Comparison of ENCODE assay signal across 8 cellular contexts in the genomic region with DNA sequence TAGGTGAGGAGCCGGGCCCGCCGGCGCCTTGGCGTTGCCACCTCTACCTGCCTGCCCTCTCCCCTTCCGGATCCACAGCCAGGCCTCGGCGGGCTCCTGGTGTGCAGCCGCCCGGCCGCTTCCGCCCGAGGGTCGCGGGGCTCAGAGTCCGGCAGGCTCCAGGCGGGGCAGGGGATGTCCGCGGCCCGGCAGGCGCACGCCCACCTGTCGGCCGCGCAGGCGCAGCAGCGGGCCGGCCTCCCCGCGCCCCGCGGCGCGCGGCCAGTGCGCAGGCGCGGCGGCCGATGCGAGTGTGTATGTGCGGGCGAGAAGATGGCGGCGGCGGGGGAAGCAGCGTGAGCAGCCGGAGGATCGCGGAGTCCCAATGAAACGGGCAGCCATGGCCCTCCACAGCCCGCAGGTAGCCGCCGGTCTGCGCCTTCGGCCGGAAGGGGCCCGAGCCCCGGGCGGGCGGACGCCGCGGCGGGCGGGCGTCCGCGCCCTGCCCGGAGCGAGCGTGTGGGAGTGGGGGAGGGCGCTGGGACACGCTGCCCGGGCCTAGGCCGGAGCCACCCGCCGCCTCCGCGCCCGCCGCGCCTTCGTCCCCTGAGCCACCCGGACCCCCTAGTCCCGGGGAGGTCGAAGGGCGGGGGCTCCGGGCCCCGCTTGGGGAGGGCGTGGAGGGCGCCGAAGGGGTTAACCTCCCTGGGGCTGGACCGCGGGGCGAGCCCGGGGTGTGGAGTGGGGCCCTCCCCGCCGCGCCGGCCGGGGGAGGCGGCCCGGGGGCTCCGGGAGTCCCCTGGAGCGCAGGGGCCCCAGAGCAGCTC. TPM values are rescaled to one million over a fixed set of nuclear protein-coding genes. Genes with fewer than 3 reads are reported as not detected.
DNase-seq lines count a peak whose midpoint lies in the region; TF ChIP-seq lines count a peak whose summit lies in the region.

A gene with protein sequence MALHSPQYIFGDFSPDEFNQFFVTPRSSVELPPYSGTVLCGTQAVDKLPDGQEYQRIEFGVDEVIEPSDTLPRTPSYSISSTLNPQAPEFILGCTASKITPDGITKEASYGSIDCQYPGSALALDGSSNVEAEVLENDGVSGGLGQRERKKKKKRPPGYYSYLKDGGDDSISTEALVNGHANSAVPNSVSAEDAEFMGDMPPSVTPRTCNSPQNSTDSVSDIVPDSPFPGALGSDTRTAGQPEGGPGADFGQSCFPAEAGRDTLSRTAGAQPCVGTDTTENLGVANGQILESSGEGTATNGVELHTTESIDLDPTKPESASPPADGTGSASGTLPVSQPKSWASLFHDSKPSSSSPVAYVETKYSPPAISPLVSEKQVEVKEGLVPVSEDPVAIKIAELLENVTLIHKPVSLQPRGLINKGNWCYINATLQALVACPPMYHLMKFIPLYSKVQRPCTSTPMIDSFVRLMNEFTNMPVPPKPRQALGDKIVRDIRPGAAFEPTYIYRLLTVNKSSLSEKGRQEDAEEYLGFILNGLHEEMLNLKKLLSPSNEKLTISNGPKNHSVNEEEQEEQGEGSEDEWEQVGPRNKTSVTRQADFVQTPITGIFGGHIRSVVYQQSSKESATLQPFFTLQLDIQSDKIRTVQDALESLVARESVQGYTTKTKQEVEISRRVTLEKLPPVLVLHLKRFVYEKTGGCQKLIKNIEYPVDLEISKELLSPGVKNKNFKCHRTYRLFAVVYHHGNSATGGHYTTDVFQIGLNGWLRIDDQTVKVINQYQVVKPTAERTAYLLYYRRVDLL (plus strand): TSS at position 289 of the 806 bp plus-strand sequence. CDS start 91 bp downstream, at position 380.

- H3K4me3 Mint-ChIP-seq in HFFc6, result peak within 1 kb of the TSS; percentile 96
- peak within 1 kb of the TSS; percentile 96 for H3K4me3 Mint-ChIP-seq in T-helper 1 cell treated with Interleukin-12 subunit alpha and Interleukin-12 subunit beta and Interleukin-4 antibody, amounts not matched to agents 30 μg/mL and 1 μg/mL, for 36 hours

- peak; percentile 71 for TF ChIP-seq POLR2A in GM10847 (IDR thresholded peaks at IDR 0.05; ENCODE audit: extremely low read depth, insufficient read length)

- H3K27ac Mint-ChIP-seq in HFFc6, result peak within 1 kb of the TSS; percentile 89
- peak within 1 kb of the TSS; percentile 97 for H3K27ac Mint-ChIP-seq in T-helper 1 cell treated with Interleukin-12 subunit alpha and Interleukin-12 subunit beta and Interleukin-4 antibody, amounts not matched to agents 30 μg/mL and 1 μg/mL, for 36 hours

- H3K9me3 Mint-ChIP-seq in HFFc6, result no peaks in the 10 kb centered on the region
- no peaks in the 10 kb centered on the region for H3K9me3 Mint-ChIP-seq in T-helper 1 cell treated with Interleukin-12 subunit alpha and Interleukin-12 subunit beta and Interleukin-4 antibody, amounts not matched to agents 30 μg/mL and 1 μg/mL, for 36 hours

- no peaks in the 10 kb centered on the region for H3K27me3 ChIP-seq in right atrium auricular region

- no peaks in the 10 kb centered on the region for H3K9me3 ChIP-seq in right atrium auricular region

- H3K4me1 ChIP-seq in right atrium auricular region (peaks cover 0 to 26% of the 10 kb centered on the region in 2 donors), urinary bladder (ENCODE audit: insufficient read depth) (no peaks in the 10 kb centered on the region)

- H3K36me3 Mint-ChIP-seq in HFFc6 (ENCODE audit: low read depth), result peaks cover 4% of the 10 kb centered on the region; the same call in 1 of the 2 replicates
- peaks cover 3% of the 10 kb centered on the region for H3K36me3 Mint-ChIP-seq in T-helper 1 cell treated with Interleukin-12 subunit alpha and Interleukin-12 subunit beta and Interleukin-4 antibody, amounts not matched to agents 30 μg/mL and 1 μg/mL, for 36 hours (ENCODE audit: low read depth)

- peaks cover 41% of the 10 kb centered on the region for H3K4me1 Mint-ChIP-seq in HFFc6 (ENCODE audit: low read depth)
- H3K4me1 Mint-ChIP-seq in T-helper 1 cell treated with Interleukin-12 subunit alpha and Interleukin-12 subunit beta and Interleukin-4 antibody, amounts not matched to agents 30 μg/mL and 1 μg/mL, for 36 hours (ENCODE audit: low read depth), result peaks cover 34% of the 10 kb centered on the region

- H3K27me3 Mint-ChIP-seq in HFFc6 (ENCODE audit: insufficient read depth), result no peaks in the 10 kb centered on the region; the same call in none of the 2 replicates
- peaks cover 5% of the 10 kb centered on the region for H3K27me3 Mint-ChIP-seq in T-helper 1 cell treated with Interleukin-12 subunit alpha and Interleukin-12 subunit beta and Interleukin-4 antibody, amounts not matched to agents 30 μg/mL and 1 μg/mL, for 36 hours (ENCODE audit: low read depth)

- WGBS in urinary bladder, result under 1% methylated on average over 106 of the region's 106 CpGs

- H3K36me3 ChIP-seq in right atrium auricular region (no peaks in the 10 kb centered on the region), urinary bladder (ENCODE audit: insufficient read depth) (no peaks in the 10 kb centered on the region)

- DNase-seq in HFFc6 (peak; percentile 55), NCI-H1092 treated with DMSO at 0.1 percent for 48 hours (lab: John Stamatoyannopoulos, UW) (peak; percentile 81), amniotic epithelial cell (ENCODE audit: low read depth) (peak; percentile 43), right atrium auricular region (ENCODE audit: low spot score) (peak; percentile 75), pulmonary artery endothelial cell (ENCODE audit: low read depth, low spot score) (no peak)

- no peak for TF ChIP-seq CTCF in HFFc6 (IDR thresholded peaks at IDR 0.05)
- TF ChIP-seq CTCF in right atrium auricular region (IDR thresholded peaks at IDR 0.05), result no peak

- peak within 1 kb of the TSS; percentile 86 to 91 for H3K27ac ChIP-seq in right atrium auricular region
- H3K27ac ChIP-seq in urinary bladder (ENCODE audit: low read depth), result peak within 1 kb of the TSS; percentile 79

- H3K4me3 ChIP-seq in right atrium auricular region (peak within 1 kb of the TSS; percentile 99), urinary bladder (ENCODE audit: low read depth, low read length) (peak within 1 kb of the TSS; percentile 99)

RNA-seq across cellular contexts. Expression of the gene that starts here (rescaled TPM):
- 100 to 1,000 TPM in 2 of 6 experiments, 10 to 100 TPM in 4; 83.2 to 106 (median 92.3) TPM for total RNA-seq in HFFc6 (2021; fragmentation: NEBNext Ultra II Directional; extraction: Animal tissue kit (Norgen Biotek cat#: 25700))
- total RNA-seq in right atrium auricular region (10 to 100 TPM; 44.9 to 52.3 TPM), pulmonary artery endothelial cell (55.1 and 65.3 TPM in 2 replicates), urinary bladder (44.6 TPM)
- polyA plus RNA-seq in urinary bladder, result 39.5 TPM
